In the genomic region with DNA sequence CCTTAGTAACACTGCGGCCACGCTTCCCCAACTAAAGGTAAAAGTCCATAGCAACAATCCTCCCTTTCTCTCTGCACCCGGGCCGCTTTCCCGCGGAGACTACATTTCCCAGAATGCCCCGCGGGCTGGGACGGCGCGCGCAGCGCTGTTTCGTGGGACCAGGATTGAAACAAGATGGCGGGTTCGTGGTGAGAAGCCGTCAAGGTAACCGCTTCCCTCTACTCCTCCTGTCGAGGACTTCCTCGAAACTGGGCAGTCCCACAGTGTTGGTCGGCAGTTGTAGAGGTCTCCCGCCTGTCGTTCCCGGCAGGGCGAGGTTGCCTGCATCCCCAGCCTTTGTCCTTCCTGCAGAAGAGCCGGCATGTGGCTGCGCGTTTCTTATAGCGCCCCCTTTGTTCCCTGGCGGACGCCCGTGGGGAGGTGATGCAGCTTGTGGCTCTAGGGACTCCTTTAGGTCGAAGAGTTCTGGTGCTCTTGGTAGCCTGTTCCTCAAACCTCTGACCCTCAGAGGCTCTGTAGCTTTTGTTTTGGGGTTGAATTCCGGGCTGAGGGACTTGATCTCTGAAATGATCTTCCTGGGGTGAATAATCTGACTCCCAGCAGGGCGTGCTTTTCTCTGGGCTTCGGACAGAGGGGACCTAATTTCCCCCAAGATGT, we compare ENCODE assay signal across 1 cellular context.
TF ChIP-seq lines count a peak whose summit lies in the region.

Gene MRPL42 (plus strand): TSS at position 164 of the 657 bp plus-strand sequence. CDS start 1,772 bp downstream, outside the sequence.

TF ChIP-seq in HepG2, 621 proteins besides CTCF, POLR2A, EP300 and RAD21 (continued from another document and continues in another):
- TF ChIP-seq SRF (IDR thresholded peaks at IDR 0.05; ENCODE audit: low read depth, low read length) = 0 out of 2 replicates have a peak, but pooled peaks have one; percentile 25
- TF ChIP-seq HDAC1 (CRISPR knock-in tag; IDR thresholded peaks at IDR 0.05) = peak; percentile 77
- TF ChIP-seq, protein P1, sequence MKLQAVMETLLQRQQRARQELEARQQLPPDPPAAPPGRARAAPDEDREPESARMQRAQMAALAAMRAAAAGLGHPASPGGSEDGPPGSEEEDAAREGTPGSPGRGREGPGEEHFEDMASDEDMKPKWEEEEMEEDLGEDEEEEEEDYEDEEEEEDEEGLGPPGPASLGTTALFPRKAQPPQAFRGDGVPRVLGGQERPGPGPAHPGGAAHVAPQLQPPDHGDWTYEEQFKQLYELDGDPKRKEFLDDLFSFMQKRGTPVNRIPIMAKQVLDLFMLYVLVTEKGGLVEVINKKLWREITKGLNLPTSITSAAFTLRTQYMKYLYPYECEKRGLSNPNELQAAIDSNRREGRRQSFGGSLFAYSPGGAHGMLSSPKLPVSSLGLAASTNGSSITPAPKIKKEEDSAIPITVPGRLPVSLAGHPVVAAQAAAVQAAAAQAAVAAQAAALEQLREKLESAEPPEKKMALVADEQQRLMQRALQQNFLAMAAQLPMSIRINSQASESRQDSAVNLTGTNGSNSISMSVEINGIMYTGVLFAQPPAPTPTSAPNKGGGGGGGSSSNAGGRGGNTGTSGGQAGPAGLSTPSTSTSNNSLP (IDR thresholded peaks at IDR 0.05; ENCODE audit: low read depth, low read length) = no peak
- TF ChIP-seq ZNF136 (CRISPR knock-in tag; IDR thresholded peaks at IDR 0.05; ENCODE audit: low read depth) = peak; percentile 39; the same call in 1 of the 2 replicates
- TF ChIP-seq ZBTB25 (CRISPR knock-in tag; IDR thresholded peaks at IDR 0.05) = peak; percentile 70; the same call in 1 of the 2 replicates
- peak; percentile 53; the same call in 1 of the 2 replicates for TF ChIP-seq NR2C2 (CRISPR knock-in tag; IDR thresholded peaks at IDR 0.05; ENCODE audit: borderline replicate concordance)
- TF ChIP-seq ELF1 (CRISPR knock-in tag; IDR thresholded peaks at IDR 0.05) = peak; percentile 69
- peak; percentile 85 for TF ChIP-seq SAP130 (CRISPR knock-in tag; IDR thresholded peaks at IDR 0.05; ENCODE audit: low read depth)
- TF ChIP-seq, protein P2, sequence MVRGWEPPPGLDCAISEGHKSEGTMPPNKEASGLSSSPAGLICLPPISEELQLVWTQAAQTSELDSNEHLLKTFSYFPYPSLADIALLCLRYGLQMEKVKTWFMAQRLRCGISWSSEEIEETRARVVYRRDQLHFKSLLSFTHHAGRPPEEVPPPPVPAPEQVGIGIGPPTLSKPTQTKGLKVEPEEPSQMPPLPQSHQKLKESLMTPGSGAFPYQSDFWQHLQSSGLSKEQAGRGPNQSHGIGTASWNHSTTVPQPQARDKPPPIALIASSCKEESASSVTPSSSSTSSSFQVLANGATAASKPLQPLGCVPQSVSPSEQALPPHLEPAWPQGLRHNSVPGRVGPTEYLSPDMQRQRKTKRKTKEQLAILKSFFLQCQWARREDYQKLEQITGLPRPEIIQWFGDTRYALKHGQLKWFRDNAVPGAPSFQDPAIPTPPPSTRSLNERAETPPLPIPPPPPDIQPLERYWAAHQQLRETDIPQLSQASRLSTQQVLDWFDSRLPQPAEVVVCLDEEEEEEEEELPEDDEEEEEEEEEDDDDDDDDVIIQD (CRISPR knock-in tag; IDR thresholded peaks at IDR 0.05; ENCODE audit: low read depth) = no peak
- TF ChIP-seq, protein P3, sequence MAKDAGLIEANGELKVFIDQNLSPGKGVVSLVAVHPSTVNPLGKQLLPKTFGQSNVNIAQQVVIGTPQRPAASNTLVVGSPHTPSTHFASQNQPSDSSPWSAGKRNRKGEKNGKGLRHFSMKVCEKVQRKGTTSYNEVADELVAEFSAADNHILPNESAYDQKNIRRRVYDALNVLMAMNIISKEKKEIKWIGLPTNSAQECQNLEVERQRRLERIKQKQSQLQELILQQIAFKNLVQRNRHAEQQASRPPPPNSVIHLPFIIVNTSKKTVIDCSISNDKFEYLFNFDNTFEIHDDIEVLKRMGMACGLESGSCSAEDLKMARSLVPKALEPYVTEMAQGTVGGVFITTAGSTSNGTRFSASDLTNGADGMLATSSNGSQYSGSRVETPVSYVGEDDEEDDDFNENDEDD (CRISPR knock-in tag; IDR thresholded peaks at IDR 0.05; ENCODE audit: borderline replicate concordance) = peak; percentile 68; the same call in 1 of the 2 replicates
- TF ChIP-seq ARNT2 (CRISPR knock-in tag; IDR thresholded peaks at IDR 0.05; ENCODE audit: low read depth) = no peak
- TF ChIP-seq HMGXB4 (CRISPR knock-in tag; IDR thresholded peaks at IDR 0.05; ENCODE audit: borderline replicate concordance in 1 of 2, low read depth in 1 of 2) = peak; percentile 99
- 0 out of 2 replicates have a peak, but pooled peaks have one; percentile 48 for TF ChIP-seq ZNF225 (CRISPR knock-in tag; IDR thresholded peaks at IDR 0.05)
- TF ChIP-seq POGK (CRISPR knock-in tag; conservative IDR thresholded peaks at IDR 0.05) = peak; percentile 46; the same call in 1 of the 2 replicates
- TF ChIP-seq, protein P4, sequence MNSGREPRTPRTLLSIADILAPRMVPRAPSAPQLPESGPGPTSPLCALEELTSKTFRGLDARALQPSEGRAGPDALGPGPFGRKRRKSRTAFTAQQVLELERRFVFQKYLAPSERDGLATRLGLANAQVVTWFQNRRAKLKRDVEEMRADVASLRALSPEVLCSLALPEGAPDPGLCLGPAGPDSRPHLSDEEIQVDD (CRISPR knock-in tag; IDR thresholded peaks at IDR 0.05; ENCODE audit: borderline replicate concordance) = 0 out of 2 replicates have a peak, but pooled peaks have one; percentile 71
- TF ChIP-seq, protein P5, sequence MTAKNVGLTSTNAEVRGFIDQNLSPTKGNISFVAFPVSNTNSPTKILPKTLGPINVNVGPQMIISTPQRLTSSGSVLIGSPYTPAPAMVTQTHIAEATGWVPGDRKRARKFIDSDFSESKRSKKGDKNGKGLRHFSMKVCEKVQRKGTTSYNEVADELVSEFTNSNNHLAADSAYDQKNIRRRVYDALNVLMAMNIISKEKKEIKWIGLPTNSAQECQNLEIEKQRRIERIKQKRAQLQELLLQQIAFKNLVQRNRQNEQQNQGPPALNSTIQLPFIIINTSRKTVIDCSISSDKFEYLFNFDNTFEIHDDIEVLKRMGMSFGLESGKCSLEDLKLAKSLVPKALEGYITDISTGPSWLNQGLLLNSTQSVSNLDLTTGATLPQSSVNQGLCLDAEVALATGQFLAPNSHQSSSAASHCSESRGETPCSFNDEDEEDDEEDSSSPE (CRISPR knock-in tag; IDR thresholded peaks at IDR 0.05) = peak; percentile 81
- peak; percentile 87 for TF ChIP-seq TBX2 (CRISPR knock-in tag; IDR thresholded peaks at IDR 0.05; ENCODE audit: borderline replicate concordance)
- no peak for TF ChIP-seq CEBPZ (IDR thresholded peaks at IDR 0.05; ENCODE audit: low read length)
- TF ChIP-seq, protein P6, sequence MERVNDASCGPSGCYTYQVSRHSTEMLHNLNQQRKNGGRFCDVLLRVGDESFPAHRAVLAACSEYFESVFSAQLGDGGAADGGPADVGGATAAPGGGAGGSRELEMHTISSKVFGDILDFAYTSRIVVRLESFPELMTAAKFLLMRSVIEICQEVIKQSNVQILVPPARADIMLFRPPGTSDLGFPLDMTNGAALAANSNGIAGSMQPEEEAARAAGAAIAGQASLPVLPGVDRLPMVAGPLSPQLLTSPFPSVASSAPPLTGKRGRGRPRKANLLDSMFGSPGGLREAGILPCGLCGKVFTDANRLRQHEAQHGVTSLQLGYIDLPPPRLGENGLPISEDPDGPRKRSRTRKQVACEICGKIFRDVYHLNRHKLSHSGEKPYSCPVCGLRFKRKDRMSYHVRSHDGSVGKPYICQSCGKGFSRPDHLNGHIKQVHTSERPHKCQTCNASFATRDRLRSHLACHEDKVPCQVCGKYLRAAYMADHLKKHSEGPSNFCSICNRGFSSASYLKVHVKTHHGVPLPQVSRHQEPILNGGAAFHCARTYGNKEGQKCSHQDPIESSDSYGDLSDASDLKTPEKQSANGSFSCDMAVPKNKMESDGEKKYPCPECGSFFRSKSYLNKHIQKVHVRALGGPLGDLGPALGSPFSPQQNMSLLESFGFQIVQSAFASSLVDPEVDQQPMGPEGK (CRISPR knock-in tag; IDR thresholded peaks at IDR 0.05) = 0 out of 2 replicates have a peak, but pooled peaks have one; percentile 17
- TF ChIP-seq ZBTB43 (CRISPR knock-in tag; conservative IDR thresholded peaks at IDR 0.05) = peak; percentile 46; the same call in 1 of the 2 replicates
- no peak for TF ChIP-seq KAT2B (IDR thresholded peaks at IDR 0.05; ENCODE audit: borderline replicate concordance, low read depth, low read length)
- peak; percentile 61; the same call in 1 of the 2 replicates for TF ChIP-seq GLI4 (CRISPR knock-in tag; IDR thresholded peaks at IDR 0.05; ENCODE audit: borderline replicate concordance)
- no peak; the same call in 1 of the 2 replicates for TF ChIP-seq RFXAP (CRISPR knock-in tag; IDR thresholded peaks at IDR 0.05; ENCODE audit: borderline replicate concordance)
- peak; percentile 21; the same call in 1 of the 2 replicates for TF ChIP-seq ZKSCAN8 (CRISPR knock-in tag; IDR thresholded peaks at IDR 0.05; ENCODE audit: borderline replicate concordance)
- TF ChIP-seq MZF1 (CRISPR knock-in tag; IDR thresholded peaks at IDR 0.05; ENCODE audit: borderline replicate concordance) = no peak
- TF ChIP-seq ZSCAN9 (CRISPR knock-in tag; IDR thresholded peaks at IDR 0.05; ENCODE audit: borderline replicate concordance) = peak; percentile 68
- peak; percentile 76; the same call in 1 of the 2 replicates for TF ChIP-seq SRY (CRISPR knock-in tag; IDR thresholded peaks at IDR 0.05)
- no peak for TF ChIP-seq TERF1 (CRISPR knock-in tag; IDR thresholded peaks at IDR 0.05)
- TF ChIP-seq ZC3H13 (CRISPR knock-in tag; IDR thresholded peaks at IDR 0.05) = no peak
- TF ChIP-seq PHF20 (CRISPR knock-in tag; IDR thresholded peaks at IDR 0.05) = peak; percentile 62
